ENCODE assay signal across 27 cellular contexts in the genomic region with DNA sequence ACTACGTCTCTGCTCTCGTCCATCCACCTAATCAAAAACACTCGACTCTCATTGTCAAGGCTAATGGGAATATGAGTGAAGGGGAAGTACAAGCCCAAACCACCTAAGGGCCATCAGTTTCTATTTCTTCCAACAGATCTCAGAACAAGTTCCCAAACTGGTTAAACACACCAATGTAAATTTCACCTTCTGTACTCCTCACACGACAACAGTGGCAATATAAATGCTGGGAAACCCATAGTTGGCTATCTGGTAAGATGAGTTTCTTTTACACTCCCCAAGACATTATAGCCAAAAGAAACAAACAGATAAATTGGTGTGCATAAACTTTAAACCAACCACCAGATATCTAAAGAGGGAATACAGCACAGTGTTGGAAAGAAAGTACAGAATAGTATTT. TPM values are rescaled to one million over a fixed set of nuclear protein-coding genes. Genes with fewer than 3 reads are reported as not detected.
DNase-seq lines count a peak whose midpoint lies in the region; ATAC-seq, FAIRE-seq and TF ChIP-seq lines count a peak whose summit lies in the region.
"Had no signal": no experiment of that assay in that cellular context is flagged by ENCODE, and none has a peak within 500 bp of the region (broad histone marks: within the 10 kb centered on the region; RNA-seq: fewer than 3 reads in every experiment).

No MANE protein-coding gene starts in this region.

- no peak overlapping the region for H2AFZ ChIP-seq in hepatocyte

- H3K4me2 ChIP-seq in hepatocyte, result peak overlapping the region; percentile 8
- H3K4me2 ChIP-seq: BLaER1 had no signal

- H3K4me3 ChIP-seq in hepatocyte (no peak overlapping the region), neutrophil (ENCODE audit: low read depth in 1 of 2, low read length in 1 of 2) (no peak overlapping the region)
- H3K4me3 ChIP-seq: ascending aorta, BLaER1, cardiac muscle cell, K562, MG63, Peyer's patch, SJCRH30 had no signal

- H3K4me1 ChIP-seq in hepatocyte (ENCODE audit: insufficient read depth), result peaks cover 47% of the 10 kb centered on the region
- peaks cover 98 to 100% of the 10 kb centered on the region in 2 experiments for H3K4me1 ChIP-seq in neutrophil (ENCODE audit: control insufficient read depth in 1 of 2, insufficient read depth in 1 of 2, low read depth in 1 of 2, low read length in 1 of 2)

- H3K36me3 ChIP-seq in hepatocyte (replicated peaks; ENCODE audit: insufficient read depth, low read depth) (no peaks in the 10 kb centered on the region), neutrophil (peaks cover 72% of the 10 kb centered on the region)
- H3K36me3 ChIP-seq: ascending aorta, cardiac muscle cell, MG63, Peyer's patch, SJCRH30 had no signal

- DNase-seq in GM18507 (ENCODE audit: extremely low spot score, insufficient read length, low read depth), result no peak
- DNase-seq in hepatocyte (ENCODE audit: low spot score), result no peak
- no peak for DNase-seq in putamen (ENCODE audit: low spot score)
- DNase-seq: activated CD4-positive, alpha-beta memory T cell treated with anti-CD3 and anti-CD28 coated beads, Interleukin-2, amount 10 ng/mL, durations not matched to agents 7 days and 5 days; activated CD4-positive, alpha-beta T cell treated with anti-CD3 and anti-CD28 coated beads for 1 hour; DMS79; GF-D8; H9; MG63; naive B cell; NCI-H2029 treated with DMSO at 0.1 percent for 48 hours; NCI-H226; NCI-H69; SJCRH30; small intestine; stimulated activated CD4-positive, alpha-beta T cell treated with anti-CD3 and anti-CD28 coated beads, Interleukin-2, amount 100 ng/mL, for 24 hours had no signal

- H3K79me2 ChIP-seq in hepatocyte, result peaks cover 40% of the 10 kb centered on the region

- H3K9me2 ChIP-seq in hepatocyte (replicated peaks; ENCODE audit: insufficient read depth), result no peaks in the 10 kb centered on the region

- FAIRE-seq in GM18507 (lab: Jason Lieb, UNC), result peak; percentile 38
- FAIRE-seq: K562, small intestine, urothelium cell line had no signal

- peak overlapping the region; percentile 91 for H3K27ac ChIP-seq in C4-2B
- H3K27ac ChIP-seq in hepatocyte, result no peak overlapping the region
- peak overlapping the region; percentile 65 for H3K27ac ChIP-seq in neutrophil
- H3K27ac ChIP-seq: ascending aorta, BLaER1, cardiac muscle cell, Peyer's patch, SJCRH30 had no signal

- ATAC-seq in HG03354 (IDR thresholded peaks at IDR 0.05; ENCODE audit: poor library complexity, severe bottlenecking, unreplicated experiment) (no peak), HG03095 (IDR thresholded peaks at IDR 0.05; ENCODE audit: unreplicated experiment) (no peak), HG03025 (IDR thresholded peaks at IDR 0.05; ENCODE audit: low FRiP score, unreplicated experiment) (no peak)
- ATAC-seq: K562 had no signal

- 76% methylated on average over 4 of the region's 4 CpGs for WGBS in hepatocyte (ENCODE audit: low lambda C conversion rate, missing lambda C conversion rate)

- H3K27me3 ChIP-seq in hepatocyte (no peaks in the 10 kb centered on the region), neutrophil (no peaks in the 10 kb centered on the region)
- H3K27me3 ChIP-seq: ascending aorta, BLaER1, cardiac muscle cell, MG63, Peyer's patch, SJCRH30 had no signal

- H3K9me3 ChIP-seq in hepatocyte (ENCODE audit: low read depth) (no peaks in the 10 kb centered on the region), neutrophil (no peaks in the 10 kb centered on the region)
- H3K9me3 ChIP-seq: ascending aorta, BLaER1, MG63, Peyer's patch, SJCRH30 had no signal

- no peak for TF ChIP-seq CTCF in C4-2B (conservative IDR thresholded peaks at IDR 0.05)
- no peak for TF ChIP-seq CTCF in hepatocyte (IDR thresholded peaks at IDR 0.05; ENCODE audit: poor library complexity)
- TF ChIP-seq CTCF in neutrophil (IDR thresholded peaks at IDR 0.05), result no peak

- peaks cover 2% of the 10 kb centered on the region for H4K20me1 ChIP-seq in hepatocyte (ENCODE audit: insufficient read depth, poor library complexity, severe bottlenecking)

RNA-seq across cellular contexts. Expression of a gene that starts 21.9 kb away (rescaled TPM):
- total RNA-seq in hepatocyte, result 168 and 264 TPM in 2 replicates
- 114 and 121 TPM in 2 replicates for polyA plus RNA-seq in hepatocyte
